ENCODE assay signal across 2 cellular contexts in genomic region chr21:44970766-44971671, GRCh38.
TF ChIP-seq lines count a peak whose summit lies in the region.

No MANE protein-coding gene starts in this region.

TF ChIP-seq in HepG2, 621 proteins besides CTCF, POLR2A, EP300 and RAD21:
- TF ChIP-seq ZNF616 (CRISPR knock-in tag; IDR thresholded peaks at IDR 0.05; ENCODE audit: low read depth) (no peak), AGO2 (optimal IDR thresholded peaks at IDR 0.05; ENCODE audit: low read depth, low read length) (peak; percentile 66)

TF ChIP-seq in GM12878, 131 proteins besides CTCF, POLR2A, EP300 and RAD21:
- TF ChIP-seq ZNF207 (IDR thresholded peaks at IDR 0.05; ENCODE audit: borderline replicate concordance): no peak
- no peak for TF ChIP-seq NR2C1 (IDR thresholded peaks at IDR 0.05)
- TF ChIP-seq, protein P1, sequence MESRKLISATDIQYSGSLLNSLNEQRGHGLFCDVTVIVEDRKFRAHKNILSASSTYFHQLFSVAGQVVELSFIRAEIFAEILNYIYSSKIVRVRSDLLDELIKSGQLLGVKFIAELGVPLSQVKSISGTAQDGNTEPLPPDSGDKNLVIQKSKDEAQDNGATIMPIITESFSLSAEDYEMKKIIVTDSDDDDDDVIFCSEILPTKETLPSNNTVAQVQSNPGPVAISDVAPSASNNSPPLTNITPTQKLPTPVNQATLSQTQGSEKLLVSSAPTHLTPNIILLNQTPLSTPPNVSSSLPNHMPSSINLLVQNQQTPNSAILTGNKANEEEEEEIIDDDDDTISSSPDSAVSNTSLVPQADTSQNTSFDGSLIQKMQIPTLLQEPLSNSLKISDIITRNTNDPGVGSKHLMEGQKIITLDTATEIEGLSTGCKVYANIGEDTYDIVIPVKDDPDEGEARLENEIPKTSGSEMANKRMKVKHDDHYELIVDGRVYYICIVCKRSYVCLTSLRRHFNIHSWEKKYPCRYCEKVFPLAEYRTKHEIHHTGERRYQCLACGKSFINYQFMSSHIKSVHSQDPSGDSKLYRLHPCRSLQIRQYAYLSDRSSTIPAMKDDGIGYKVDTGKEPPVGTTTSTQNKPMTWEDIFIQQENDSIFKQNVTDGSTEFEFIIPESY (IDR thresholded peaks at IDR 0.05): no peak
- TF ChIP-seq, protein P2, sequence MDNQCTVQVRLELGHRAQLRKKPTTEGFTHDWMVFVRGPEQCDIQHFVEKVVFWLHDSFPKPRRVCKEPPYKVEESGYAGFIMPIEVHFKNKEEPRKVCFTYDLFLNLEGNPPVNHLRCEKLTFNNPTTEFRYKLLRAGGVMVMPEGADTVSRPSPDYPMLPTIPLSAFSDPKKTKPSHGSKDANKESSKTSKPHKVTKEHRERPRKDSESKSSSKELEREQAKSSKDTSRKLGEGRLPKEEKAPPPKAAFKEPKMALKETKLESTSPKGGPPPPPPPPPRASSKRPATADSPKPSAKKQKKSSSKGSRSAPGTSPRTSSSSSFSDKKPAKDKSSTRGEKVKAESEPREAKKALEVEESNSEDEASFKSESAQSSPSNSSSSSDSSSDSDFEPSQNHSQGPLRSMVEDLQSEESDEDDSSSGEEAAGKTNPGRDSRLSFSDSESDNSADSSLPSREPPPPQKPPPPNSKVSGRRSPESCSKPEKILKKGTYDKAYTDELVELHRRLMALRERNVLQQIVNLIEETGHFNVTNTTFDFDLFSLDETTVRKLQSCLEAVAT (IDR thresholded peaks at IDR 0.05): no peak
- no peak for TF ChIP-seq MEF2A (IDR thresholded peaks at IDR 0.05; ENCODE audit: insufficient read depth, low read depth, low read length)
